Comparison of ENCODE assay signal across 13 cellular contexts in genomic region chr14:99733551-99734405, GRCh38. TPM values are rescaled to one million over a fixed set of nuclear protein-coding genes. Genes with fewer than 3 reads are reported as not detected.
DNase-seq lines count a peak whose midpoint lies in the region; ATAC-seq, FAIRE-seq and TF ChIP-seq lines count a peak whose summit lies in the region.
"Had no signal": no experiment of that assay in that cellular context is flagged by ENCODE, and none has a peak within 500 bp of the region (broad histone marks: within the 10 kb centered on the region; RNA-seq: fewer than 3 reads in every experiment).

No MANE protein-coding gene starts in this region.

- POLR2A ChIA-PET in endothelial cell of umbilical vein (lab: Charles Lee): no interaction called here
- POLR2A ChIA-PET in CD8-positive, alpha-beta T cell (lab: Charles Lee): no interaction called here

- no peaks in the 10 kb centered on the region for H3K36me3 ChIP-seq in endothelial cell of umbilical vein (ENCODE audit: control insufficient read depth in 2 of 2, extremely low read depth in 1 of 2, insufficient read depth in 2 of 2, low read length in 2 of 2)
- H3K36me3 ChIP-seq in CD8-positive, alpha-beta T cell (ENCODE audit: insufficient read depth, low read length): no peaks in the 10 kb centered on the region

- no peak overlapping the region for H3K4me3 ChIP-seq in endothelial cell of umbilical vein (replicated peaks in 1 of 3; ENCODE audit: insufficient read depth in 1 of 3, low read depth in 1 of 3, low read length in 3 of 3)
- no peak overlapping the region for H3K4me3 ChIP-seq in CD8-positive, alpha-beta T cell (ENCODE audit: low read depth, low read length)
- H3K4me3 ChIP-seq: skin epidermis had no signal

- no peaks in the 10 kb centered on the region for H3K27me3 Mint-ChIP-seq in type B pancreatic cell
- H3K27me3 Mint-ChIP-seq in CD8-positive, alpha-beta T cell (ENCODE audit: low read depth): peaks cover 41% of the 10 kb centered on the region

- TF ChIP-seq CTCF in endothelial cell of umbilical vein (IDR thresholded peaks at IDR 0.05; ENCODE audit: extremely low read depth in 1 of 2, insufficient read depth in 1 of 2, low read depth in 1 of 2, low read length in 2 of 2) (no peak), type B pancreatic cell (conservative IDR thresholded peaks at IDR 0.05) (no peak)
- no peak for TF ChIP-seq CTCF in CD8-positive, alpha-beta T cell (IDR thresholded peaks at IDR 0.05)

- no peaks in the 10 kb centered on the region for H3K9me3 ChIP-seq in endothelial cell of umbilical vein (replicated peaks; ENCODE audit: control insufficient read depth, insufficient read depth, low read length)
- no peaks in the 10 kb centered on the region for H3K9me3 ChIP-seq in CD8-positive, alpha-beta T cell (ENCODE audit: low read length)

- H3K4me1 ChIP-seq in endothelial cell of umbilical vein (ENCODE audit: control insufficient read depth, extremely low read depth, insufficient read depth, low read length): peaks cover 41% of the 10 kb centered on the region
- H3K4me1 ChIP-seq in CD8-positive, alpha-beta T cell (ENCODE audit: insufficient read depth, low read length): no peaks in the 10 kb centered on the region

- ATAC-seq in CD8-positive, alpha-beta T cell: no peak
- ATAC-seq: T-cell had no signal

- CTCF ChIA-PET in endothelial cell of umbilical vein (lab: Charles Lee): interaction anchor here (0.6 to 1.9 kb wide), 6 partner anchors 12 to 62 kb away, joined by 3 to 9 read pairs (median 3); partner anchors contain the start of gene EML1
- CTCF ChIA-PET in CD8-positive, alpha-beta T cell (lab: Charles Lee): interaction anchor here (1.4 kb wide), 1 partner anchor 9 kb away, joined by 4 read pairs; no protein-coding TSS in a partner anchor

- H3K9me1 ChIP-seq in endothelial cell of umbilical vein (replicated peaks; ENCODE audit: control insufficient read depth, extremely low read depth, insufficient read depth, low read length): no peaks in the 10 kb centered on the region

- peak; percentile 89 for FAIRE-seq in endothelial cell of umbilical vein (lab: Jason Lieb, UNC)
- FAIRE-seq: urothelium cell line had no signal

- no peaks in the 10 kb centered on the region for H4K20me1 ChIP-seq in endothelial cell of umbilical vein (replicated peaks; ENCODE audit: control insufficient read depth, extremely low read depth, insufficient read depth, low read length)

- peak overlapping the region; percentile 87 for H3K27ac ChIP-seq in endothelial cell of umbilical vein (ENCODE audit: insufficient read depth, low read depth, low read length)
- no peak overlapping the region for H3K27ac ChIP-seq in CD8-positive, alpha-beta T cell (ENCODE audit: low read depth, low read length)

- H3K36me3 Mint-ChIP-seq in type B pancreatic cell: no peaks in the 10 kb centered on the region
- no peaks in the 10 kb centered on the region for H3K36me3 Mint-ChIP-seq in CD8-positive, alpha-beta T cell
- H3K36me3 Mint-ChIP-seq: T-cell had no signal

- H3K27me3 ChIP-seq in endothelial cell of umbilical vein (ENCODE audit: control insufficient read depth in 2 of 2, insufficient read depth in 2 of 2, low read length in 2 of 2): no peaks in the 10 kb centered on the region
- H3K27me3 ChIP-seq in CD8-positive, alpha-beta T cell (ENCODE audit: insufficient read depth, low read length): peaks cover 5% of the 10 kb centered on the region

- dilution Hi-C loops in endothelial cell of umbilical vein (cut with MboI; ENCODE audit: extremely low pct_ligation_motif_present, low sequenced_read_pairs): no loop called here

- no TSS peak for BruUV-seq in endothelial cell of umbilical vein (replicated peaks; lab: Mats Ljungman, UMichigan)

- no peak for TF ChIP-seq POLR2A in endothelial cell of umbilical vein (IDR thresholded peaks at IDR 0.05; ENCODE audit: low read depth, low read length)

- H3K27ac Mint-ChIP-seq in type B pancreatic cell: peak overlapping the region; percentile 80
- no peak overlapping the region for H3K27ac Mint-ChIP-seq in CD8-positive, alpha-beta T cell

- DNase-seq in activated effector memory CD4-positive, alpha-beta T cell treated with anti-CD3 and anti-CD28 coated beads, Interleukin-2, amount 50 U/mL, for 16 hours: peak; percentile 56
- DNase-seq in activated effector memory CD4-positive, alpha-beta T cell treated with Interleukin-2 at 50 U/mL for 16 hours: no peak
- DNase-seq in endothelial cell of umbilical vein (ENCODE audit: low read depth, low spot score) (peak; percentile 78), mesenteric fat pad (ENCODE audit: low spot score) (peak; percentile 88), type B pancreatic cell (ENCODE audit: extremely low spot score, unreplicated experiment) (no peak), NCI-H146 (lab: John Stamatoyannopoulos, UW) (no peak), activated gamma-delta T cell (lab: John Stamatoyannopoulos, UW) (no peak)
- DNase-seq in CD8-positive, alpha-beta T cell: no peak
- DNase-seq: ACHN, NCI-H2029 treated with DMSO at 0.1 percent for 48 hours had no signal

- H2AFZ ChIP-seq in endothelial cell of umbilical vein (ENCODE audit: low read depth, low read length): no peak overlapping the region

- peaks cover 20% of the 10 kb centered on the region for H3K4me1 Mint-ChIP-seq in type B pancreatic cell (ENCODE audit: unreplicated experiment)
- no peaks in the 10 kb centered on the region for H3K4me1 Mint-ChIP-seq in CD8-positive, alpha-beta T cell (ENCODE audit: low read depth)

- peak overlapping the region; percentile 59 for H3K9ac ChIP-seq in endothelial cell of umbilical vein (replicated peaks; ENCODE audit: extremely low read depth, insufficient read depth, low read length)

- H3K79me2 ChIP-seq in endothelial cell of umbilical vein (ENCODE audit: control insufficient read depth, insufficient read depth, low read length): peaks cover 3% of the 10 kb centered on the region

- no peaks in the 10 kb centered on the region for H3K9me3 Mint-ChIP-seq in type B pancreatic cell
- no peaks in the 10 kb centered on the region for H3K9me3 Mint-ChIP-seq in CD8-positive, alpha-beta T cell
- H3K9me3 Mint-ChIP-seq: T-cell had no signal

- peak overlapping the region; percentile 57 for H3K4me3 Mint-ChIP-seq in type B pancreatic cell
- no peak overlapping the region for H3K4me3 Mint-ChIP-seq in CD8-positive, alpha-beta T cell
- H3K4me3 Mint-ChIP-seq: T-cell had no signal

- H3K4me2 ChIP-seq in endothelial cell of umbilical vein (ENCODE audit: insufficient read depth, low read length): peak overlapping the region; percentile 13

- intact Hi-C loops in endothelial cell of umbilical vein (cut with micrococcal nuclease): loop anchor here (5.0 kb wide), 1 partner anchor 51 kb away; the partner anchor contains the start of gene CYP46A1
- intact Hi-C loops in CD8-positive, alpha-beta T cell (cut with DNase I, micrococcal nuclease): no loop called here

TF ChIP-seq in endothelial cell of umbilical vein, 7 proteins besides CTCF, POLR2A, EP300 and RAD21:
- TF ChIP-seq MYC (IDR thresholded peaks at IDR 0.05; ENCODE audit: low read depth, low read length): no peak
- peak; percentile 62 for TF ChIP-seq POLR2AphosphoS5 (IDR thresholded peaks at IDR 0.05; ENCODE audit: insufficient read depth, low read depth, low read length)
TF ChIP-seq in endothelial cell of umbilical vein: peak in this region for 1.

RNA-seq across cellular contexts. Expression of gene CYP46A1, which starts 49.7 kb away (rescaled TPM):
- 0.14 and 0.24 TPM in 2 replicates for total RNA-seq in endothelial cell of umbilical vein
- 0.03 and 0.05 TPM in 2 replicates for polyA plus RNA-seq in endothelial cell of umbilical vein
- 0.03 TPM in 2 replicates for polyA plus RNA-seq in endothelial cell of umbilical vein (2011; cell fraction: cytosol; rRNA removed)
- 0.16 and 0.28 TPM in 2 replicates for polyA plus RNA-seq in endothelial cell of umbilical vein (2011; cell fraction: nucleus; rRNA removed)
- 0.05 TPM in 2 replicates for polyA plus RNA-seq in endothelial cell of umbilical vein (2012)
- polyA minus RNA-seq in endothelial cell of umbilical vein: not detected in 2 replicates
- not detected for polyA minus RNA-seq in endothelial cell of umbilical vein (2011; cell fraction: cytosol; rRNA and poly(A)+ RNA removed)
- polyA minus RNA-seq in endothelial cell of umbilical vein (2011; cell fraction: nucleus; rRNA and poly(A)+ RNA removed): 0.10 TPM in 1 of 2 replicates, not detected in the other
- 3.1 TPM for total RNA-seq in mesenteric fat pad
- 0.98 and 4.7 TPM in 2 replicates for total RNA-seq in type B pancreatic cell (ENCODE audit: low replicate concordance)
- total RNA-seq in CD8-positive, alpha-beta T cell: under 1 TPM; 0.19 to 0.30 TPM

RNA-seq across cellular contexts. Expression of gene EML1, which starts 59.4 kb away (rescaled TPM):
- total RNA-seq in endothelial cell of umbilical vein (33.0 and 47.8 TPM in 2 replicates), mesenteric fat pad (32.5 TPM), type B pancreatic cell (ENCODE audit: low replicate concordance) (45.7 and 73.8 TPM in 2 replicates)
- polyA plus RNA-seq in endothelial cell of umbilical vein: 20.7 and 22.9 TPM in 2 replicates
- polyA plus RNA-seq in endothelial cell of umbilical vein (2011; cell fraction: cytosol; rRNA removed): 20.7 and 26.3 TPM in 2 replicates
- 39.6 TPM in 2 replicates for polyA plus RNA-seq in endothelial cell of umbilical vein (2011; cell fraction: nucleus; rRNA removed)
- polyA plus RNA-seq in endothelial cell of umbilical vein (2012): 27.4 and 29.7 TPM in 2 replicates
- polyA minus RNA-seq in endothelial cell of umbilical vein: 102 and 113 TPM in 2 replicates
- polyA minus RNA-seq in endothelial cell of umbilical vein (2011; cell fraction: cytosol; rRNA and poly(A)+ RNA removed): 14.7 TPM
- 64.9 and 76.5 TPM in 2 replicates for polyA minus RNA-seq in endothelial cell of umbilical vein (2011; cell fraction: nucleus; rRNA and poly(A)+ RNA removed)
- not detected for total RNA-seq in CD8-positive, alpha-beta T cell

Comparison
In these comparisons a context has a peak if more than half of its experiments do, and no peak if none do; other contexts are left out.
1. DNase-seq: peak in activated effector memory CD4-positive, alpha-beta T cell treated with anti-CD3 and anti-CD28 coated beads, Interleukin-2, amount 50 U/mL, for 16 hours (single experiment), endothelial cell of umbilical vein (single experiment) and mesenteric fat pad (single experiment); none in activated effector memory CD4-positive, alpha-beta T cell treated with Interleukin-2 at 50 U/mL for 16 hours (single experiment), type B pancreatic cell (single experiment), NCI-H146 (single experiment), CD8-positive, alpha-beta T cell (0 of 7) and activated gamma-delta T cell (single experiment).
2. RNA of gene EML1, which starts 59.4 kb away (total RNA-seq): 45.7 to 73.8 TPM in type B pancreatic cell, 33.0 to 47.8 TPM in endothelial cell of umbilical vein and 32.5 TPM in mesenteric fat pad (single experiment); not detected in CD8-positive, alpha-beta T cell; every median in the first group is over 10 times any median in the second.